12 cellular contexts compared by ENCODE assay signal in the genomic region with DNA sequence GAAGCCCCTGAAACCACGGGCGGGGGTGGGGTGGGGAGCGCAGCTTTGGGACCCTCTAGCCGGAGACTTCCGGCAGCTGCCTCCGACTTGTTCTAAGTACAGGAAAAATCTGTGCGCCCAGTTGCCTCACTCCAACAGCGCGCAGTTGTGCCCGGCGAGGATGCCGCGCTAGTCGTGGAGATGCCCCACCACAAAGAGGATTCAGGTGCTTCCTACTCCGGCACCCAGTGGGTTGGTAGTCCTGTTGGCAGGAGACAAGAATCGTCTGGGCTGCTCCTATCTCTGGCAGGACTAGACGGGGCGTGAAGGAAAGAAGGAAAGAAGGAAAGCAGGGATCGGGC. TPM values are rescaled to one million over a fixed set of nuclear protein-coding genes. Genes with fewer than 3 reads are reported as not detected.
A peak's percentile ranks its signal among the peaks of the same experiment; 100 is the strongest.
DNase-seq lines count a peak whose midpoint lies in the region; ATAC-seq and TF ChIP-seq lines count a peak whose summit lies in the region.
"Had no signal": no experiment of that assay in that cellular context is flagged by ENCODE, and none has a peak within 500 bp of the region (broad histone marks: within the 10 kb centered on the region; RNA-seq: fewer than 3 reads in every experiment).

No MANE protein-coding gene starts in this region.

- intact Hi-C loops in PC-3 (cut with micrococcal nuclease): no loop called here

- no peak for TF ChIP-seq CTCF in chondrocyte (IDR thresholded peaks at IDR 0.05)
- no peak for TF ChIP-seq CTCF in PC-3 (conservative IDR thresholded peaks at IDR 0.05; ENCODE audit: low read depth, low read length)

- H2AFZ ChIP-seq in neuronal stem cell (ENCODE audit: low read length): no peak overlapping the region
- no peak overlapping the region for H2AFZ ChIP-seq in PC-3 (ENCODE audit: low read length)

- H3K79me1 ChIP-seq in neuronal stem cell (ENCODE audit: low read depth, low read length): no peaks in the 10 kb centered on the region

- no peak overlapping the region for H3K4ac ChIP-seq in neuronal stem cell (ENCODE audit: low read length)

- no peaks in the 10 kb centered on the region for H3K9me3 ChIP-seq in CD8-positive, alpha-beta memory T cell (ENCODE audit: low read length)
- H3K9me3 ChIP-seq in neuronal stem cell (replicated peaks in 1 of 2; ENCODE audit: control insufficient read depth in 2 of 2, insufficient read depth in 1 of 2, low read depth in 1 of 2, low read length in 2 of 2) (no peaks in the 10 kb centered on the region), PC-3 (ENCODE audit: low read length) (no peaks in the 10 kb centered on the region)

- H3K27me3 Mint-ChIP-seq in CD8-positive, alpha-beta memory T cell: peaks cover 21 to 43% of the 10 kb centered on the region in 2 donors
- peaks cover 30% of the 10 kb centered on the region for H3K27me3 Mint-ChIP-seq in chondrocyte (ENCODE audit: low read depth)

- ATAC-seq in HG02759 (IDR thresholded peaks at IDR 0.05; ENCODE audit: unreplicated experiment) (peak; percentile 27), HG03039 (IDR thresholded peaks at IDR 0.05; ENCODE audit: unreplicated experiment) (no peak), PC-3 (no peak)

- peaks cover 9% of the 10 kb centered on the region for H3K4me1 ChIP-seq in CD8-positive, alpha-beta memory T cell (ENCODE audit: insufficient read depth, low read length)
- H3K4me1 ChIP-seq in neuronal stem cell (ENCODE audit: control insufficient read depth in 2 of 2, insufficient read depth in 1 of 2, low read depth in 1 of 2, low read length in 2 of 2) (peaks cover 0 to 4% of the 10 kb centered on the region in 2 donors), PC-3 (ENCODE audit: insufficient read depth, low read length) (no peaks in the 10 kb centered on the region)

- peak overlapping the region in 6 of 7 donors; percentile 49 to 79 (median 62) for H3K4me3 Mint-ChIP-seq in CD8-positive, alpha-beta memory T cell
- H3K4me3 Mint-ChIP-seq in chondrocyte (ENCODE audit: unreplicated experiment): peak overlapping the region; percentile 44

- POLR2A ChIA-PET in CD8-positive, alpha-beta memory T cell (lab: Charles Lee): no interaction called here
- POLR2A ChIA-PET in PC-3 (lab: Charles Lee; ENCODE audit: unreplicated experiment): no interaction called here

- H3K9me2 ChIP-seq in PC-3 (replicated peaks; ENCODE audit: low read length): no peaks in the 10 kb centered on the region

- CTCF ChIA-PET in CD8-positive, alpha-beta memory T cell (lab: Charles Lee): no interaction called here
- CTCF ChIA-PET in PC-3 (lab: Charles Lee): no interaction called here

- H4K8ac ChIP-seq in neuronal stem cell (ENCODE audit: low read depth, low read length): no peak overlapping the region

- H2BK15ac ChIP-seq in neuronal stem cell (ENCODE audit: low read length): no peak overlapping the region

- no peak overlapping the region for H3K27ac Mint-ChIP-seq in CD8-positive, alpha-beta memory T cell
- no peak overlapping the region for H3K27ac Mint-ChIP-seq in chondrocyte (ENCODE audit: unreplicated experiment)

- H4K91ac ChIP-seq in neuronal stem cell (ENCODE audit: low read depth, low read length, poor library complexity): no peak overlapping the region

- DNase-seq in CD8-positive, alpha-beta memory T cell: no peak
- DNase-seq in chondrocyte (ENCODE audit: low spot score) (peak; percentile 52), neuronal stem cell (ENCODE audit: low spot score) (no peak), mucosa of gallbladder (ENCODE audit: low spot score) (no peak), PC-3 (no peak), DMS114 treated with DMSO at 0.1 percent for 48 hours (lab: John Stamatoyannopoulos, UW; ENCODE audit: unreplicated experiment) (no peak)
- DNase-seq: small intestine had no signal

- H2BK12ac ChIP-seq in neuronal stem cell (ENCODE audit: low read length): no peak overlapping the region

- H3K9ac ChIP-seq in neuronal stem cell (ENCODE audit: low read depth, low read length, poor library complexity) (peak overlapping the region; percentile 50), PC-3 (ENCODE audit: low read length) (no peak overlapping the region)

- no peak overlapping the region for H3K14ac ChIP-seq in neuronal stem cell (ENCODE audit: low read length)

- H4K20me1 ChIP-seq in PC-3 (ENCODE audit: low read length): no peaks in the 10 kb centered on the region

- peak overlapping the region; percentile 20 for H3K23ac ChIP-seq in neuronal stem cell (ENCODE audit: low read depth, low read length, poor library complexity)

- H3K9me3 Mint-ChIP-seq in CD8-positive, alpha-beta memory T cell: no peaks in the 10 kb centered on the region
- no peaks in the 10 kb centered on the region for H3K9me3 Mint-ChIP-seq in chondrocyte (ENCODE audit: low read depth)

- H3K27ac ChIP-seq in CD8-positive, alpha-beta memory T cell (ENCODE audit: low read depth, low read length): no peak overlapping the region
- no peak overlapping the region for H3K27ac ChIP-seq in neuronal stem cell (replicated peaks; ENCODE audit: low read length)
- no peak overlapping the region for H3K27ac ChIP-seq in PC-3 (ENCODE audit: low read length)

- no CpG with 5 or more reads among the region's 19 CpGs for WGBS in neuronal stem cell (ENCODE audit: extremely low coverage in 2 of 2, insufficient read length in 2 of 2, insufficient replicate concordance in 1 of 2), 2 donors

- no peaks in the 10 kb centered on the region for H3F3A ChIP-seq in PC-3 (ENCODE audit: low read length, unreplicated experiment)

- no peak overlapping the region for H2BK5ac ChIP-seq in neuronal stem cell (ENCODE audit: low read length)

- peaks cover 3% of the 10 kb centered on the region for H3K27me3 ChIP-seq in CD8-positive, alpha-beta memory T cell (ENCODE audit: insufficient read depth, low read length, poor library complexity, severe bottlenecking)
- H3K27me3 ChIP-seq in neuronal stem cell (ENCODE audit: control insufficient read depth in 3 of 3, insufficient read depth in 3 of 3, low read depth in 1 of 3, low read length in 3 of 3) (peaks cover 0 to 31% (median 24%) of the 10 kb centered on the region in 3 experiments), PC-3 (ENCODE audit: low read length) (peaks cover 71% of the 10 kb centered on the region)

- no peaks in the 10 kb centered on the region for H3K36me3 ChIP-seq in CD8-positive, alpha-beta memory T cell (ENCODE audit: insufficient read depth, low read length)
- H3K36me3 ChIP-seq in neuronal stem cell (replicated peaks in 1 of 2; ENCODE audit: control insufficient read depth in 2 of 2, insufficient read depth in 2 of 2, low read length in 2 of 2) (no peaks in the 10 kb centered on the region), PC-3 (ENCODE audit: low read depth, low read length) (no peaks in the 10 kb centered on the region)

- peak overlapping the region; percentile 64 for H3K18ac ChIP-seq in neuronal stem cell (ENCODE audit: low read length)

- H2BK120ac ChIP-seq in neuronal stem cell (ENCODE audit: low read depth, low read length): no peak overlapping the region

- H3K4me3 ChIP-seq in CD8-positive, alpha-beta memory T cell (ENCODE audit: low read length): no peak overlapping the region
- H3K4me3 ChIP-seq in neuronal stem cell (ENCODE audit: low read length in 2 of 2) (peak overlapping the region in 1 of 2 donors; percentile 78), PC-3 (ENCODE audit: low read length) (no peak overlapping the region)

- no TSS peak for BruUV-seq in PC-3 (replicated peaks; lab: Mats Ljungman, UMichigan)

- H3K79me2 ChIP-seq in PC-3 (ENCODE audit: low read length): no peaks in the 10 kb centered on the region

- peaks cover 2 to 23% (median 11%) of the 10 kb centered on the region in 3 donors for H3K4me1 Mint-ChIP-seq in CD8-positive, alpha-beta memory T cell
- peaks cover 2% of the 10 kb centered on the region for H3K4me1 Mint-ChIP-seq in chondrocyte (ENCODE audit: low read depth)

- peak overlapping the region; percentile 95 for H3K4me2 ChIP-seq in neuronal stem cell (ENCODE audit: insufficient read depth, low read length, poor library complexity, severe bottlenecking)
- no peak overlapping the region for H3K4me2 ChIP-seq in PC-3 (ENCODE audit: low read length)

- no peak overlapping the region for H2AK5ac ChIP-seq in neuronal stem cell (ENCODE audit: low read depth, low read length)

- no peaks in the 10 kb centered on the region for H3K36me3 Mint-ChIP-seq in CD8-positive, alpha-beta memory T cell
- H3K36me3 Mint-ChIP-seq in chondrocyte (ENCODE audit: low read depth): no peaks in the 10 kb centered on the region

RNA-seq across cellular contexts. Expression of a gene that starts 0.5 kb away (rescaled TPM):
- not detected for total RNA-seq in CD8-positive, alpha-beta memory T cell
- polyA plus RNA-seq in CD8-positive, alpha-beta memory T cell: not detected
- not detected in 3 replicates for total RNA-seq in chondrocyte
- polyA plus RNA-seq in neuronal stem cell (2013, experiment 1 of 2): 0.32 TPM
- 0.11 TPM for polyA plus RNA-seq in neuronal stem cell (2013, experiment 2 of 2)
- total RNA-seq in mucosa of gallbladder: 0.52 TPM
- total RNA-seq in PC-3 (2014; rRNA removed): not detected in 2 replicates
- total RNA-seq: epithelial cell of proximal tubule, subcutaneous adipose tissue had no signal
- polyA plus RNA-seq: liver had no signal
